1 cellular context compared by ENCODE assay signal in the genomic region with DNA sequence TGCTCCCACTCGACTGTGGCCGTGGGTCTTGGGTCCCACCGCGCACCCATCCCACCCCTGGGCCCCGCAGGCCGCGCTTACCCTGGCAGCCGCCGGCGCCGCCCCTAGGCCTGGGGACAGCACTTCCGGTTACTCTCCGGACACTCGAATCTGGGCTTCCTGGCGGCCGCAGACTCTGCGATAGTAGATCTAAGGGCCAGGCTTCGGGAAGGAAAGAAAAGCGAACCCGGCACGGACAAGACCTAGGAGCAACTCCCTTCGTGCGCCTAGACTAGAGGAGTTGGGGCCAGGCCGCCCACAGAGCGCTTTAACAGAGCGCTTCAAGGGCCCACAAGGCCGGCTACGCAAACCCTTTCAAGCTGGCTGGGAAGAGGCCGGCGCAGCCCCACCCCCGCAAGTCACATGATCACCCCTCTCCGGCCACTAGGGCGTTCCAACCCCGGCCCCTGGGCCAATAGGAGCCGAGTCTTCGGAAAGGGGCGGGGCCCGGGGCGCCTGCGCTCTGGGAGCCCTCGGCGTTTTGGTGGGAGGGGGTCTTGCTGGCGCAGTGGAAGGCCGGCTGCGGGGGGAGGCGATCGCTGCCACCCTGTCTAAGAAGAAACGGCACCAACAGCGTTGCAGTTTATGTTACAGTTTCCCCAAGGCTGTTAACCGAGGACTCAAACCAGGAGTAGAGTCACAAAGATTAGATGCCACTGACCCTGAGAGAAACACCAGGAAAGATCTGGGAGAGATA.
TF ChIP-seq lines count a peak whose summit lies in the region.

Gene ZNF322 (minus strand): TSS at position 387 of the 736 bp plus-strand sequence. CDS start 21,193 bp downstream, outside the sequence.

TF ChIP-seq in H1, 55 proteins besides CTCF, POLR2A, EP300 and RAD21 (continued from another document):
- TF ChIP-seq SIN3A (conservative IDR thresholded peaks at IDR 0.05 in 1 of 2, IDR thresholded peaks at IDR 0.05 in 1 of 2; ENCODE audit: low read depth in 1 of 2, low read length in 2 of 2) = 0 out of 4 replicates have a peak, but pooled peaks of 1 of the 2 experiments have one; percentile 31
- peak; percentile 41; the same call in 1 of the 2 replicates for TF ChIP-seq PHF8 (conservative IDR thresholded peaks at IDR 0.05; ENCODE audit: low read depth, low read length)
- TF ChIP-seq POLR2AphosphoS5 (IDR thresholded peaks at IDR 0.05; ENCODE audit: low read depth, low read length) = 0 out of 2 replicates have a peak, but pooled peaks have one; percentile 25
- peak; percentile 24; the same call in 1 of the 2 replicates for TF ChIP-seq ATF3 (IDR thresholded peaks at IDR 0.05; ENCODE audit: insufficient read depth, low read depth, low read length)
